ENCODE assay signal across 15 cellular contexts in genomic region chr10:46105416-46105815, GRCh38. TPM values are rescaled to one million over a fixed set of nuclear protein-coding genes. Genes with fewer than 3 reads are reported as not detected.
A peak's percentile ranks its signal among the peaks of the same experiment; 100 is the strongest.
DNase-seq lines count a peak whose midpoint lies in the region; ATAC-seq and TF ChIP-seq lines count a peak whose summit lies in the region.
"Not testable (repeated sequence)": the region's sequence is repeated elsewhere in the genome, so short reads cannot be mapped to it uniquely, and the experiment has no call there.
"Had no signal": no experiment of that assay in that cellular context is flagged by ENCODE, and none has a peak within 500 bp of the region (broad histone marks: within the 10 kb centered on the region; RNA-seq: fewer than 3 reads in every experiment).

No MANE protein-coding gene starts in this region.

- H3K27ac Mint-ChIP-seq in Calu3 (ENCODE audit: unreplicated experiment); activated CD8-positive, alpha-beta T cell treated with anti-CD3 and anti-CD28 coated beads for 36 hours; activated naive CD8-positive, alpha-beta T cell; effector memory CD8-positive, alpha-beta T cell: not testable (repeated sequence)

- not testable (repeated sequence) for H3K9ac ChIP-seq in OCI-LY3 (ENCODE audit: low read length); mesenchymal stem cell (ENCODE audit: low read length)

- not testable (repeated sequence) for H3K23ac ChIP-seq in mesenchymal stem cell (ENCODE audit: low read length in 2 of 2)

- H3K4me3 ChIP-seq in OCI-LY3 (ENCODE audit: low read length) (peak overlapping the region; percentile 74; the same call in 1 of the 2 replicates), neutrophil (ENCODE audit: low read depth in 1 of 2, low read length in 1 of 2) (peak overlapping the region; percentile 53 to 67)
- H3K4me3 ChIP-seq in mesenchymal stem cell (ENCODE audit: insufficient read depth in 1 of 2, low read depth in 1 of 2, low read length in 2 of 2), result not testable (repeated sequence)

- not testable (repeated sequence) for ATAC-seq in activated CD8-positive, alpha-beta T cell treated with anti-CD3 and anti-CD28 coated beads for 36 hours; effector memory CD8-positive, alpha-beta T cell (replicated peaks)

- CTCF ChIA-PET in Calu3 (lab: Charles Lee), result interaction anchor here (1.6 kb wide), 1 partner anchor 177 kb away, joined by 8 read pairs; no protein-coding TSS in a partner anchor
- CTCF ChIA-PET in activated CD8-positive, alpha-beta T cell treated with anti-CD3 and anti-CD28 coated beads for 36 hours (lab: Charles Lee), result interaction anchor here (1.9 kb wide), 1 partner anchor 179 kb away, joined by 5 read pairs; no protein-coding TSS in a partner anchor

- peaks cover 44% of the 10 kb centered on the region for H3K27me3 Mint-ChIP-seq in Calu3 (ENCODE audit: unreplicated experiment)
- H3K27me3 Mint-ChIP-seq in activated CD8-positive, alpha-beta T cell treated with anti-CD3 and anti-CD28 coated beads for 36 hours; activated naive CD8-positive, alpha-beta T cell: not testable (repeated sequence)
- peaks cover 7 to 17% of the 10 kb centered on the region in 2 donors for H3K27me3 Mint-ChIP-seq in effector memory CD8-positive, alpha-beta T cell

- H3K27ac ChIP-seq in OCI-LY3 (ENCODE audit: low read length); mesenchymal stem cell (ENCODE audit: low read length, poor library complexity, severe bottlenecking): not testable (repeated sequence)
- peak overlapping the region; percentile 85 for H3K27ac ChIP-seq in neutrophil

- WGBS in mesenchymal stem cell, result 94% methylated on average over 5 of the region's 9 CpGs

- not testable (repeated sequence) for H3K79me2 ChIP-seq in OCI-LY3 (ENCODE audit: low read length)

- H3K14ac ChIP-seq in mesenchymal stem cell (ENCODE audit: low read length in 2 of 2), result not testable (repeated sequence)

- not testable (repeated sequence) for H3K4me1 ChIP-seq in OCI-LY3 (ENCODE audit: low read length); mesenchymal stem cell (ENCODE audit: control insufficient read depth, insufficient read depth, low read depth, low read length)
- peaks cover 17 to 41% of the 10 kb centered on the region in 2 experiments for H3K4me1 ChIP-seq in neutrophil (ENCODE audit: control insufficient read depth in 1 of 2, insufficient read depth in 1 of 2, low read depth in 1 of 2, low read length in 1 of 2)

- not testable (repeated sequence) for BruUV-seq in Calu3 (replicated peaks; lab: Mats Ljungman, UMichigan)

- intact Hi-C loops in Calu3 (cut with micrococcal nuclease; ENCODE audit: unreplicated experiment), result loop anchor here (2.0 kb wide), 1 partner anchor 17 kb away; no protein-coding TSS in a partner anchor
- intact Hi-C loops in activated CD8-positive, alpha-beta T cell treated with anti-CD3 and anti-CD28 coated beads for 36 hours (cut with micrococcal nuclease), result not testable (repeated sequence)

- not testable (repeated sequence) for H3K18ac ChIP-seq in mesenchymal stem cell (ENCODE audit: low read depth in 1 of 2, low read length in 2 of 2)

- peak overlapping the region; percentile 70; the same call in 1 of the 2 replicates for H3K4me2 ChIP-seq in OCI-LY3 (ENCODE audit: low read length)
- H3K4me2 ChIP-seq in mesenchymal stem cell (ENCODE audit: low read length, poor library complexity, severe bottlenecking), result not testable (repeated sequence)

- H2AK5ac ChIP-seq in mesenchymal stem cell (ENCODE audit: low read length, severe bottlenecking), result not testable (repeated sequence)

- not testable (repeated sequence) for H2BK5ac ChIP-seq in mesenchymal stem cell (ENCODE audit: low read depth, low read length, poor library complexity, severe bottlenecking)

- POLR2A ChIA-PET in activated CD8-positive, alpha-beta T cell treated with anti-CD3 and anti-CD28 coated beads for 36 hours (lab: Charles Lee), result not testable (repeated sequence)

- not testable (repeated sequence) for H2BK12ac ChIP-seq in mesenchymal stem cell (ENCODE audit: low read length in 2 of 2)

- H3K9me3 Mint-ChIP-seq in Calu3 (ENCODE audit: low read depth, unreplicated experiment); activated CD8-positive, alpha-beta T cell treated with anti-CD3 and anti-CD28 coated beads for 36 hours; activated naive CD8-positive, alpha-beta T cell (ENCODE audit: low read depth); effector memory CD8-positive, alpha-beta T cell: not testable (repeated sequence)

- H3K9me3 ChIP-seq in OCI-LY3 (ENCODE audit: insufficient read depth, low read length); mesenchymal stem cell (ENCODE audit: control insufficient read depth, low read length); neutrophil: not testable (repeated sequence)

- DNase-seq in Calu3; activated CD8-positive, alpha-beta T cell treated with anti-CD3 and anti-CD28 coated beads for 36 hours; effector memory CD8-positive, alpha-beta T cell; mesenchymal stem cell: not testable (repeated sequence)

- TF ChIP-seq CTCF in Calu3 (IDR thresholded peaks at IDR 0.05; ENCODE audit: unreplicated experiment); OCI-LY3 (IDR thresholded peaks at IDR 0.05; ENCODE audit: low read depth, low read length); activated CD8-positive, alpha-beta T cell treated with anti-CD3 and anti-CD28 coated beads for 36 hours (IDR thresholded peaks at IDR 0.05); neutrophil (IDR thresholded peaks at IDR 0.05): not testable (repeated sequence)

- not testable (repeated sequence) for H4K8ac ChIP-seq in mesenchymal stem cell (ENCODE audit: low read length)

- H2AFZ ChIP-seq in OCI-LY3 (ENCODE audit: low read depth, low read length); mesenchymal stem cell (ENCODE audit: low read depth, low read length): not testable (repeated sequence)

- not testable (repeated sequence) for H4K20me1 ChIP-seq in OCI-LY3 (ENCODE audit: insufficient read depth, low read length)

- H3K27me3 ChIP-seq in OCI-LY3 (ENCODE audit: low read depth, low read length), result not testable (repeated sequence)
- H3K27me3 ChIP-seq in mesenchymal stem cell (ENCODE audit: control insufficient read depth in 1 of 2, insufficient read depth in 1 of 2, low read length in 2 of 2) (peaks cover 21% of the 10 kb centered on the region in 2 experiments), neutrophil (peaks cover 11% of the 10 kb centered on the region)

- H3K79me1 ChIP-seq in mesenchymal stem cell (replicated peaks; ENCODE audit: low read length, poor library complexity, severe bottlenecking), result not testable (repeated sequence)

- not testable (repeated sequence) for H4K91ac ChIP-seq in mesenchymal stem cell (ENCODE audit: low read length)

- peak overlapping the region; percentile 63 for H3K4me3 Mint-ChIP-seq in Calu3 (ENCODE audit: low read depth, unreplicated experiment)
- peak overlapping the region; percentile 49 for H3K4me3 Mint-ChIP-seq in activated CD8-positive, alpha-beta T cell treated with anti-CD3 and anti-CD28 coated beads for 36 hours
- peak overlapping the region; percentile 88 for H3K4me3 Mint-ChIP-seq in activated naive CD8-positive, alpha-beta T cell
- H3K4me3 Mint-ChIP-seq in effector memory CD8-positive, alpha-beta T cell, result peak overlapping the region; percentile 59 to 81

- not testable (repeated sequence) for H3K36me3 Mint-ChIP-seq in Calu3 (ENCODE audit: insufficient read depth, unreplicated experiment); activated CD8-positive, alpha-beta T cell treated with anti-CD3 and anti-CD28 coated beads for 36 hours (ENCODE audit: low read depth); activated naive CD8-positive, alpha-beta T cell; effector memory CD8-positive, alpha-beta T cell (ENCODE audit: insufficient read depth)

- not testable (repeated sequence) for H3K36me3 ChIP-seq in OCI-LY3 (replicated peaks; ENCODE audit: low read depth, low read length); mesenchymal stem cell (ENCODE audit: control insufficient read depth in 1 of 2, insufficient read depth in 2 of 2, low read depth in 1 of 2, low read length in 2 of 2); neutrophil

- not testable (repeated sequence) for H3K4ac ChIP-seq in mesenchymal stem cell (ENCODE audit: low read depth in 1 of 2, low read length in 2 of 2)

- not testable (repeated sequence) for H3K4me1 Mint-ChIP-seq in Calu3 (ENCODE audit: low read depth, unreplicated experiment)
- peaks cover 12% of the 10 kb centered on the region for H3K4me1 Mint-ChIP-seq in activated CD8-positive, alpha-beta T cell treated with anti-CD3 and anti-CD28 coated beads for 36 hours (ENCODE audit: low read depth)
- H3K4me1 Mint-ChIP-seq in activated naive CD8-positive, alpha-beta T cell (ENCODE audit: low read depth), result peaks cover 16% of the 10 kb centered on the region
- peaks cover 11 to 12% of the 10 kb centered on the region in 2 donors for H3K4me1 Mint-ChIP-seq in effector memory CD8-positive, alpha-beta T cell (ENCODE audit: low read depth in 2 of 2)

- H2BK120ac ChIP-seq in mesenchymal stem cell (ENCODE audit: low read depth, low read length), result peak overlapping the region; percentile 19

- H2BK15ac ChIP-seq in mesenchymal stem cell (ENCODE audit: low read depth, poor library complexity, severe bottlenecking), result not testable (repeated sequence)

RNA-seq across cellular contexts. Expression of gene MSMB, which starts 59.3 kb away (rescaled TPM):
- 2.4 and 7.4 TPM in 2 replicates for total RNA-seq in Calu3 (2022)
- not detected for total RNA-seq in activated CD8-positive, alpha-beta T cell treated with anti-CD3 and anti-CD28 coated beads for 36 hours
- polyA plus RNA-seq in mesenchymal stem cell (2013, experiment 1 of 2), result 0.39 TPM
- polyA plus RNA-seq in mesenchymal stem cell (2013, experiment 2 of 2), result 0.38 TPM
- total RNA-seq: cardiac muscle cell, gastrocnemius medialis, HT1080, left lobe of liver, Peyer's patch, posterior vena cava, urinary bladder had no signal
- polyA plus RNA-seq: cardiac muscle cell, neural cell had no signal
